In the genomic region with DNA sequence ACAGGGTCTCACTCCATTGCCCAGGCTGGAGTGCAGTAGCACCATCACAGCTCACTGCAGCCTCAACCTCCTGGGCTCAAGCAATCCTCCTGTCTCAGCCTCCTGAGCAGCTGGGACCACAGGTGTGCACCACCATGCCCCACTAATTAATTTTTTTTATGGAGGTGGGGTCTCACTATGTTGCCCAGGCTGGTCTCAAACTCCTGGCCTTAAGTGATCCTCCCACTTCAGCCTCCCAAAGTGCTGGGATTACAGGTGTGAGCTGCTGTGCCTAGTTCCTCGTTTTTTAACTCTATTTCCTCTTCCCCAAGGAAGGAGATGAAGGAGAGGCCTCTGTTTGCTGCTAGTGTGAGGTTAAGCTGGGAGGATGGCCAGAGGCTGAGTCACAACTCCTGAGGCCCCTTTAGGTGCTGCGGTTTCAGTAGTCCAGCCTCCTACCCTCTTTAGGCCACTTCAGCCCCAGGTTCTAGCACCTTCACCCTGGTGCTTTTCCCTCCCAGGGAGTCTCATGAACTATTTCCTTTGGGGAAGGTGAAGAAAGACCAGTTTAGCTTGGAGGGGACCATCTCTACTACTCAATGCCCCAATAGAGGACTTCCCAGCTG, we compare ENCODE assay signal across 2 cellular contexts.
TF ChIP-seq lines count a peak whose summit lies in the region.

No MANE protein-coding gene starts in this region.

TF ChIP-seq in HCT116, 20 proteins besides CTCF, POLR2A, EP300 and RAD21:
- 0 out of 2 replicates have a peak, but pooled peaks have one; percentile 10 for TF ChIP-seq FOSL1 (IDR thresholded peaks at IDR 0.05; ENCODE audit: low read depth)
TF ChIP-seq in HCT116: peak in this region for 1; not testable (repeated sequence) for 19.

TF ChIP-seq in HepG2, 621 proteins besides CTCF, POLR2A, EP300 and RAD21:
- TF ChIP-seq, protein P1, sequence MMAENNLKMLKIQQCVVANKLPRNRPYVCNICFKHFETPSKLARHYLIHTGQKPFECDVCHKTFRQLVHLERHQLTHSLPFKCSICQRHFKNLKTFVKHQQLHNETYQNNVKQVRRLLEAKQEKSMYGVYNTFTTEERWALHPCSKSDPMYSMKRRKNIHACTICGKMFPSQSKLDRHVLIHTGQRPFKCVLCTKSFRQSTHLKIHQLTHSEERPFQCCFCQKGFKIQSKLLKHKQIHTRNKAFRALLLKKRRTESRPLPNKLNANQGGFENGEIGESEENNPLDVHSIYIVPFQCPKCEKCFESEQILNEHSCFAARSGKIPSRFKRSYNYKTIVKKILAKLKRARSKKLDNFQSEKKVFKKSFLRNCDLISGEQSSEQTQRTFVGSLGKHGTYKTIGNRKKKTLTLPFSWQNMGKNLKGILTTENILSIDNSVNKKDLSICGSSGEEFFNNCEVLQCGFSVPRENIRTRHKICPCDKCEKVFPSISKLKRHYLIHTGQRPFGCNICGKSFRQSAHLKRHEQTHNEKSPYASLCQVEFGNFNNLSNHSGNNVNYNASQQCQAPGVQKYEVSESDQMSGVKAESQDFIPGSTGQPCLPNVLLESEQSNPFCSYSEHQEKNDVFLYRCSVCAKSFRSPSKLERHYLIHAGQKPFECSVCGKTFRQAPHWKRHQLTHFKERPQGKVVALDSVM (CRISPR knock-in tag; IDR thresholded peaks at IDR 0.05): 0 out of 2 replicates have a peak, but pooled peaks have one; percentile 64
- TF ChIP-seq ZNF296 (CRISPR knock-in tag; conservative IDR thresholded peaks at IDR 0.05): 0 out of 2 replicates have a peak, but pooled peaks have one; percentile 32
- peak; percentile 8; the same call in 1 of the 2 replicates for TF ChIP-seq ZMYM3 (CRISPR knock-in tag; IDR thresholded peaks at IDR 0.05)
- TF ChIP-seq ZNF30 (CRISPR knock-in tag; IDR thresholded peaks at IDR 0.05): 0 out of 2 replicates have a peak, but pooled peaks have one; percentile 50
- peak; percentile 78; the same call in 1 of the 2 replicates for TF ChIP-seq ZNF121 (CRISPR knock-in tag; IDR thresholded peaks at IDR 0.05)
